In the genomic region with DNA sequence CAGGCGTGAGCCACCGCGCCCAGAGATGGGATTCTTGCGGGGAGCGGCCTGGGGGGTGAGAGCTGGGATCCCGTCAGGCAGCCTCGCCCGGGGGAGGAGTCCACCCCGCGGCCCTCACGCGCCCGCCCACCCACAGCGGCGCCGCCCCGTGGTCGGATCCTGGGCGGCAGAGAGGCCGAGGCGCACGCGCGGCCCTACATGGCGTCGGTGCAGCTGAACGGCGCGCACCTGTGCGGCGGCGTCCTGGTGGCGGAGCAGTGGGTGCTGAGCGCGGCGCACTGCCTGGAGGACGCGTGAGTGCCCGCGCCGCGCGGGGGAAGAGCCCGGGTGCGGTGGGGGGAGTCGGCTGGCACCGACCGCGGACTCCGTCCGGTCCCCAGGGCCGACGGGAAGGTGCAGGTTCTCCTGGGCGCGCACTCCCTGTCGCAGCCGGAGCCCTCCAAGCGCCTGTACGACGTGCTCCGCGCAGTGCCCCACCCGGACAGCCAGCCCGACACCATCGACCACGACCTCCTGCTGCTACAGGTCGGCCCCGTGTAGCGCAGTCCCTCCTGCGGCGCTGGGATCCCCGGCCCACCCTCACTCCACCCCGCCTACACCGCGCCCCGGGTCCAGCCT, we compare ENCODE assay signal across 8 cellular contexts. TPM values are rescaled to one million over a fixed set of nuclear protein-coding genes. Genes with fewer than 3 reads are reported as not detected.
DNase-seq lines count a peak whose midpoint lies in the region; ATAC-seq and TF ChIP-seq lines count a peak whose summit lies in the region.

No MANE protein-coding gene starts in this region.

- peaks cover 36% of the 10 kb centered on the region for H3K4me1 Mint-ChIP-seq in CD14-positive monocyte
- H3K4me1 Mint-ChIP-seq in activated naive CD8-positive, alpha-beta T cell treated with anti-CD3 and anti-CD28 coated beads, Interleukin-2, amount 50 U/mL, for 24 hours, result peaks cover 12% of the 10 kb centered on the region

- no CpG with 5 or more reads among the region's 76 CpGs for WGBS in iPS DF 6.9 (ENCODE audit: insufficient coverage, insufficient read length)

- peaks cover 0 to 5% (median 0%) of the 10 kb centered on the region in 3 donors for H3K27me3 Mint-ChIP-seq in CD14-positive monocyte (ENCODE audit: low read depth in 3 of 3)
- peaks cover 14% of the 10 kb centered on the region for H3K27me3 Mint-ChIP-seq in activated naive CD8-positive, alpha-beta T cell treated with anti-CD3 and anti-CD28 coated beads, Interleukin-2, amount 50 U/mL, for 24 hours

- H3K4me1 ChIP-seq in HAP-1, result peaks cover 12% of the 10 kb centered on the region
- H3K4me1 ChIP-seq in SJSA1 (replicated peaks), result peaks cover 21% of the 10 kb centered on the region
- peaks cover 6% of the 10 kb centered on the region; the same call in 1 of the 2 replicates for H3K4me1 ChIP-seq in iPS DF 6.9 (ENCODE audit: control insufficient read depth, insufficient read depth, low read length)

- H3K27me3 ChIP-seq in HAP-1 (ENCODE audit: low read depth) (no peaks in the 10 kb centered on the region), SJSA1 (replicated peaks) (peaks cover 3% of the 10 kb centered on the region), iPS DF 6.9 (ENCODE audit: control insufficient read depth, insufficient read depth, low read length) (no peaks in the 10 kb centered on the region; the same call in 1 of the 2 replicates)

- H3K9me3 ChIP-seq in HAP-1 (no peaks in the 10 kb centered on the region), SJSA1 (replicated peaks) (no peaks in the 10 kb centered on the region; the same call in 1 of the 2 replicates), iPS DF 6.9 (ENCODE audit: control insufficient read depth, insufficient read depth, low read length) (no peaks in the 10 kb centered on the region)

- H3K4me3 ChIP-seq in HAP-1 (peak overlapping the region; percentile 49), SJSA1 (peak overlapping the region; percentile 38), iPS DF 6.9 (ENCODE audit: low read length) (peak overlapping the region; percentile 61; the same call in 1 of the 2 replicates)

- peak overlapping the region; percentile 77 to 82 for H3K4me3 Mint-ChIP-seq in CD14-positive monocyte
- no peak overlapping the region for H3K4me3 Mint-ChIP-seq in activated naive CD8-positive, alpha-beta T cell treated with anti-CD3 and anti-CD28 coated beads, Interleukin-2, amount 50 U/mL, for 24 hours

- H3K27ac ChIP-seq in SJSA1 (no peak overlapping the region), iPS DF 6.9 (ENCODE audit: low read length) (no peak overlapping the region), substantia nigra (ENCODE audit: low read depth, low read length, poor library complexity, severe bottlenecking) (no peak overlapping the region)

- peaks cover 0 to 2% (median 0%) of the 10 kb centered on the region in 7 donors for H3K9me3 Mint-ChIP-seq in CD14-positive monocyte
- H3K9me3 Mint-ChIP-seq in activated naive CD8-positive, alpha-beta T cell treated with anti-CD3 and anti-CD28 coated beads, Interleukin-2, amount 50 U/mL, for 24 hours, result no peaks in the 10 kb centered on the region

- DNase-seq in CD14-positive monocyte (ENCODE audit: low spot score) (no peak), HAP-1 (ENCODE audit: low spot score in 2 of 2) (peak; percentile 81 to 92), SJSA1 (ENCODE audit: low read depth in 1 of 2, low spot score in 2 of 2) (peak; percentile 70 to 83), iPS DF 6.9 (ENCODE audit: low read depth, low spot score) (no peak), NK-92 (lab: John Stamatoyannopoulos, UW; ENCODE audit: unreplicated experiment) (no peak), substantia nigra (lab: John Stamatoyannopoulos, UW) (no peak)
- peak; percentile 60 for DNase-seq in activated naive CD8-positive, alpha-beta T cell treated with anti-CD3 and anti-CD28 coated beads, Interleukin-2, amount 50 U/mL, for 24 hours
- peak; percentile 27 to 38 for DNase-seq in stimulated activated CD4-positive, alpha-beta T cell treated with anti-CD3 and anti-CD28 coated beads, Interleukin-12 subunit alpha, Interleukin-12 subunit beta, amount 100 ng/mL, for 24 hours (ENCODE audit: low read depth in 2 of 2)

- in situ Hi-C loops in HAP-1 (cut with MboI; ENCODE audit: low sequenced_read_pairs), result no loop called here

- peak; percentile 20 for TF ChIP-seq CTCF in CD14-positive monocyte (IDR thresholded peaks at IDR 0.05)

- H3K36me3 Mint-ChIP-seq in CD14-positive monocyte, result peaks cover under 1 to 8% of the 10 kb centered on the region in 2 donors
- H3K36me3 Mint-ChIP-seq in activated naive CD8-positive, alpha-beta T cell treated with anti-CD3 and anti-CD28 coated beads, Interleukin-2, amount 50 U/mL, for 24 hours (ENCODE audit: low read depth), result peaks cover 1% of the 10 kb centered on the region

- peak; percentile 43 for ATAC-seq in activated naive CD8-positive, alpha-beta T cell treated with anti-CD3 and anti-CD28 coated beads, Interleukin-2, amount 50 U/mL, for 24 hours

- H3K36me3 ChIP-seq in HAP-1 (replicated peaks) (peaks cover 10% of the 10 kb centered on the region; the same call in 1 of the 2 replicates), SJSA1 (no peaks in the 10 kb centered on the region; the same call in 1 of the 2 replicates), iPS DF 6.9 (ENCODE audit: control insufficient read depth, insufficient read depth, low read length) (no peaks in the 10 kb centered on the region)

- no peak overlapping the region for H3K27ac Mint-ChIP-seq in CD14-positive monocyte
- H3K27ac Mint-ChIP-seq in activated naive CD8-positive, alpha-beta T cell treated with anti-CD3 and anti-CD28 coated beads, Interleukin-2, amount 50 U/mL, for 24 hours, result no peak overlapping the region

- intact Hi-C loops in CD14-positive monocyte (cut with micrococcal nuclease), result loop anchor here (5.0 to 10.0 kb wide), 2 partner anchors 122 to 384 kb away; partner anchors contain the start of genes ATP5F1D (in 1 of the 2), MIDN (in 1 of the 2) and WDR18 (in 1 of the 2)

RNA-seq across cellular contexts. Expression of gene CFD, which starts 1.1 kb away (rescaled TPM):
- 100 to 1,000 TPM; 654 to 862 TPM for polyA plus RNA-seq in CD14-positive monocyte
- 3.3 and 12.5 TPM in 2 replicates for total RNA-seq in SJSA1 (2014; rRNA removed; shearing (Covaris generic))

RNA-seq across cellular contexts. Expression of gene ELANE, which starts 8.5 kb away (rescaled TPM):
- 1 to 10 TPM; 1.3 to 2.0 TPM for polyA plus RNA-seq in CD14-positive monocyte
- total RNA-seq in SJSA1 (2014; rRNA removed; shearing (Covaris generic)), result not detected in 2 replicates

RNA-seq across cellular contexts. Expression of gene PRTN3, which starts 19.8 kb away (rescaled TPM):
- polyA plus RNA-seq in CD14-positive monocyte, result not detected
- total RNA-seq in SJSA1 (2014; rRNA removed; shearing (Covaris generic)), result not detected in 2 replicates

RNA-seq across cellular contexts. Expression of gene MED16, which starts 32.4 kb away (rescaled TPM):
- polyA plus RNA-seq in CD14-positive monocyte, result 10 to 100 TPM; 20.7 to 37.4 TPM
- total RNA-seq in SJSA1 (2014; rRNA removed; shearing (Covaris generic)), result 17.2 and 18.7 TPM in 2 replicates

RNA-seq across cellular contexts. Expression of gene RNU6-9, which starts 32.7 kb away (rescaled TPM):
- not detected for polyA plus RNA-seq in CD14-positive monocyte
- total RNA-seq in SJSA1 (2014; rRNA removed; shearing (Covaris generic)), result not detected in 2 replicates

Comparison
In these comparisons a context has a peak if more than half of its experiments do, and no peak if none do; other contexts are left out.
1. DNase-seq: peak in HAP-1 (2 of 2), SJSA1 (2 of 2), activated naive CD8-positive, alpha-beta T cell treated with anti-CD3 and anti-CD28 coated beads, Interleukin-2, amount 50 U/mL, for 24 hours (single experiment) and stimulated activated CD4-positive, alpha-beta T cell treated with anti-CD3 and anti-CD28 coated beads, Interleukin-12 subunit alpha, Interleukin-12 subunit beta, amount 100 ng/mL, for 24 hours (2 of 2); none in CD14-positive monocyte (single experiment), iPS DF 6.9 (single experiment), NK-92 (single experiment) and substantia nigra (0 of 49).
2. Peak in every context shown above with its lines, with median percentiles within 50 percentile points of each other: H3K4me3 ChIP-seq.